Comparison of ENCODE assay signal across 1 cellular context in the genomic region with DNA sequence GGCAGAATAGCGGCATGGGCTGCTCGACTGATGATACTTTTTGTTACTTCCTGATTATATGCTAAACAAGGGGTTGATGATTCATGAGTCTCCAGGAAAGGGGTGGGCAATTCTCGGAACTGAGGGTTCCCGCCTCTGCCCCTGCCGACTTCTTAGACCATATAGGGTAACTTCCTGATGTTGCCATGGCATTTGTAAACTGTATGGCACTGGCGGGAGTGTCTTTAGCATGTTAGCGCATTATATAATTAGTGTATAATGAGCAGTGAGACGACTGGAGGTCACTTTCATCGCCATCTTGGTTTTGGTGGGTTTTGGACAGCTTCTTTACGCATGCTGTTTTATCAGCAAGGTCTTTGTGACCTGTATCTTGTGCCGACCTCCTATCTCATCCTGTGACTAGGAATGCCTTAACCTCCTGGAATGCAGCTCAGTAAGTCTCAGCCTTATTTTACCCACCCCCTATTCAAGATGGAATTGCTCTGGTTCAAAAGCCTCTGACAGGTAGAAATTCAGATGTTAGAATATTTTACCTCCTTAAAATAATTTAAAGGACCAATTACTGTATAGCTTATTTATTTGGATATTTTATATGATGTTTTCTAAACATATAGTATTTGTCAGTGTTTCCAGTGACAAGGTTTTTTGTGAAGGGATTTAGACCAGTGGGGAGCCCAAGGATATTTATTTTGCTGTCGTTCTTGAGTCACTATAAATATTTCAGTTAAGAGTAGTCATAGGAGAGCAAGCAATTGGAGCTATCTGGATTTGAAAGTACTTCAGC.
TF ChIP-seq lines count a peak whose summit lies in the region.

No MANE protein-coding gene starts in this region.

TF ChIP-seq in K562, 482 proteins besides CTCF, POLR2A, EP300 and RAD21 (continued from another document and continues in another):
- TF ChIP-seq, protein P1, sequence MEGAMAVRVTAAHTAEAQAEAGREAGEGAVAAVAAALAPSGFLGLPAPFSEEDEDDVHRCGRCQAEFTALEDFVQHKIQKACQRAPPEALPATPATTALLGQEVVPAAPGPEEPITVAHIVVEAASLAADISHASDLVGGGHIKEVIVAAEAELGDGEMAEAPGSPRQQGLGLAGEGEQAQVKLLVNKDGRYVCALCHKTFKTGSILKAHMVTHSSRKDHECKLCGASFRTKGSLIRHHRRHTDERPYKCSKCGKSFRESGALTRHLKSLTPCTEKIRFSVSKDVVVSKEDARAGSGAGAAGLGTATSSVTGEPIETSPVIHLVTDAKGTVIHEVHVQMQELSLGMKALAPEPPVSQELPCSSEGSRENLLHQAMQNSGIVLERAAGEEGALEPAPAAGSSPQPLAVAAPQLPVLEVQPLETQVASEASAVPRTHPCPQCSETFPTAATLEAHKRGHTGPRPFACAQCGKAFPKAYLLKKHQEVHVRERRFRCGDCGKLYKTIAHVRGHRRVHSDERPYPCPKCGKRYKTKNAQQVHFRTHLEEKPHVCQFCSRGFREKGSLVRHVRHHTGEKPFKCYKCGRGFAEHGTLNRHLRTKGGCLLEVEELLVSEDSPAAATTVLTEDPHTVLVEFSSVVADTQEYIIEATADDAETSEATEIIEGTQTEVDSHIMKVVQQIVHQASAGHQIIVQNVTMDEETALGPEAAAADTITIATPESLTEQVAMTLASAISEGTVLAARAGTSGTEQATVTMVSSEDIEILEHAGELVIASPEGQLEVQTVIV (CRISPR knock-in tag; IDR thresholded peaks at IDR 0.05; ENCODE audit: borderline replicate concordance): peak; percentile 81
- TF ChIP-seq SMARCB1 (IDR thresholded peaks at IDR 0.05; ENCODE audit: insufficient read length, low read depth) (no peak), LCOR (CRISPR knock-in tag; IDR thresholded peaks at IDR 0.05) (peak; percentile 92), HMG20B (CRISPR knock-in tag; IDR thresholded peaks at IDR 0.05) (0 out of 2 replicates have a peak, but pooled peaks have one; percentile 47), ARNT (IDR thresholded peaks at IDR 0.05) (peak; percentile 85; a peak in 3 of 4 replicates), ZKSCAN8 (CRISPR knock-in tag; IDR thresholded peaks at IDR 0.05) (peak; percentile 87; the same call in 1 of the 2 replicates), PHF8 (IDR thresholded peaks at IDR 0.05; ENCODE audit: borderline replicate concordance, low read length) (peak; percentile 63; the same call in 1 of the 2 replicates), E2F3 (CRISPR knock-in tag; IDR thresholded peaks at IDR 0.05) (peak; percentile 80), NFRKB (IDR thresholded peaks at IDR 0.05; ENCODE audit: low read depth) (peak; percentile 99), RBM17 (IDR thresholded peaks at IDR 0.05; ENCODE audit: borderline replicate concordance, low read depth, low read length) (no peak), NR2C1 (IDR thresholded peaks at IDR 0.05) (peak; percentile 28; the same call in 1 of the 2 replicates), NR2C1 (tag; IDR thresholded peaks at IDR 0.05) (peak; percentile 88), POU5F1 (IDR thresholded peaks at IDR 0.05; ENCODE audit: borderline replicate concordance, low read depth, low read length, partially characterized antibody) (no peak), PHB2 (IDR thresholded peaks at IDR 0.05; ENCODE audit: low read depth) (no peak), MTA3 (IDR thresholded peaks at IDR 0.05; ENCODE audit: borderline replicate concordance) (peak; percentile 86), ZNF75A (CRISPR knock-in tag; IDR thresholded peaks at IDR 0.05) (peak; percentile 70; the same call in 1 of the 2 replicates), ZNF140 (CRISPR knock-in tag; IDR thresholded peaks at IDR 0.05) (peak; percentile 40; the same call in 1 of the 2 replicates), IRF2 (CRISPR knock-in tag; IDR thresholded peaks at IDR 0.05) (no peak), ZFPM2 (CRISPR knock-in tag; IDR thresholded peaks at IDR 0.05) (0 out of 2 replicates have a peak, but pooled peaks have one; percentile 60), ZNF584 (CRISPR knock-in tag; IDR thresholded peaks at IDR 0.05; ENCODE audit: low read depth) (no peak; the same call in none of the 2 replicates), THRAP3 (IDR thresholded peaks at IDR 0.05; ENCODE audit: borderline replicate concordance) (no peak), ZNF699 (CRISPR knock-in tag; IDR thresholded peaks at IDR 0.05; ENCODE audit: insufficient replicate concordance) (peak; percentile 13), KLF6 (CRISPR knock-in tag; IDR thresholded peaks at IDR 0.05; ENCODE audit: borderline replicate concordance) (peak; percentile 96), SOX6 (IDR thresholded peaks at IDR 0.05) (peak; percentile 95), JUND (IDR thresholded peaks at IDR 0.05; ENCODE audit: borderline replicate concordance, low read depth, low read length) (peak; percentile 99), JUND (tag; IDR thresholded peaks at IDR 0.05; ENCODE audit: borderline replicate concordance, low read depth, low read length) (peak; percentile 99; the same call in 2 of the 3 replicates), CREB1 (IDR thresholded peaks at IDR 0.05) (peak; percentile 40; the same call in 1 of the 2 replicates), CREB1 (CRISPR knock-in tag; IDR thresholded peaks at IDR 0.05) (peak; percentile 35; the same call in 1 of the 2 replicates), KDM2B (CRISPR knock-in tag; IDR thresholded peaks at IDR 0.05) (peak; percentile 71), NFIC (IDR thresholded peaks at IDR 0.05) (no peak; the same call in 1 of the 2 replicates), RBFOX2 (IDR thresholded peaks at IDR 0.05; ENCODE audit: low read depth, low read length) (peak; percentile 79), HEY1 (CRISPR knock-in tag; IDR thresholded peaks at IDR 0.05; ENCODE audit: borderline replicate concordance) (peak; percentile 93), GTF2F1 (IDR thresholded peaks at IDR 0.05; ENCODE audit: low read depth, low read length) (peak; percentile 85), ZBTB7A (IDR thresholded peaks at IDR 0.05; ENCODE audit: borderline replicate concordance, control insufficient read depth, low read depth, low read length) (no peak), BHLHE40 (IDR thresholded peaks at IDR 0.05; ENCODE audit: low read length) (peak; percentile 78), POLR2B (IDR thresholded peaks at IDR 0.05; ENCODE audit: low read depth, partially characterized antibody) (peak; percentile 92), SP1 (CRISPR knock-in tag; IDR thresholded peaks at IDR 0.05) (peak; percentile 85), CTBP1 (IDR thresholded peaks at IDR 0.05; ENCODE audit: borderline replicate concordance) (peak; percentile 78), SRF (CRISPR knock-in tag; IDR thresholded peaks at IDR 0.05) (peak; percentile 100), ZNF23 (CRISPR knock-in tag; IDR thresholded peaks at IDR 0.05) (peak; percentile 79; the same call in 1 of the 2 replicates), POLR2H (tag; IDR thresholded peaks at IDR 0.05; ENCODE audit: low read depth) (peak; percentile 97), KLF16 (IDR thresholded peaks at IDR 0.05) (0 out of 2 replicates have a peak, but pooled peaks have one; percentile 7), CC2D1A (IDR thresholded peaks at IDR 0.05) (peak; percentile 12; the same call in 1 of the 2 replicates), ADNP (tag; IDR thresholded peaks at IDR 0.05) (peak; percentile 49; the same call in 1 of the 2 replicates), POLR2G (IDR thresholded peaks at IDR 0.05; ENCODE audit: low read depth, low read length) (peak; percentile 72), NBN (IDR thresholded peaks at IDR 0.05; ENCODE audit: low read depth) (peak; percentile 83; the same call in 1 of the 2 replicates), SP2 (IDR thresholded peaks at IDR 0.05; ENCODE audit: extremely low read depth, low read depth, low read length, poor library complexity, severe bottlenecking) (no peak)
- TF ChIP-seq, protein P2, sequence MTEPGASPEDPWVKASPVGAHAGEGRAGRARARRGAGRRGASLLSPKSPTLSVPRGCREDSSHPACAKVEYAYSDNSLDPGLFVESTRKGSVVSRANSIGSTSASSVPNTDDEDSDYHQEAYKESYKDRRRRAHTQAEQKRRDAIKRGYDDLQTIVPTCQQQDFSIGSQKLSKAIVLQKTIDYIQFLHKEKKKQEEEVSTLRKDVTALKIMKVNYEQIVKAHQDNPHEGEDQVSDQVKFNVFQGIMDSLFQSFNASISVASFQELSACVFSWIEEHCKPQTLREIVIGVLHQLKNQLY (CRISPR knock-in tag; conservative IDR thresholded peaks at IDR 0.05): no peak
- TF ChIP-seq, protein P3, sequence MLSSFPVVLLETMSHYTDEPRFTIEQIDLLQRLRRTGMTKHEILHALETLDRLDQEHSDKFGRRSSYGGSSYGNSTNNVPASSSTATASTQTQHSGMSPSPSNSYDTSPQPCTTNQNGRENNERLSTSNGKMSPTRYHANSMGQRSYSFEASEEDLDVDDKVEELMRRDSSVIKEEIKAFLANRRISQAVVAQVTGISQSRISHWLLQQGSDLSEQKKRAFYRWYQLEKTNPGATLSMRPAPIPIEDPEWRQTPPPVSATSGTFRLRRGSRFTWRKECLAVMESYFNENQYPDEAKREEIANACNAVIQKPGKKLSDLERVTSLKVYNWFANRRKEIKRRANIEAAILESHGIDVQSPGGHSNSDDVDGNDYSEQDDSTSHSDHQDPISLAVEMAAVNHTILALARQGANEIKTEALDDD (IDR thresholded peaks at IDR 0.05): peak; percentile 75
- TF ChIP-seq, protein P4, sequence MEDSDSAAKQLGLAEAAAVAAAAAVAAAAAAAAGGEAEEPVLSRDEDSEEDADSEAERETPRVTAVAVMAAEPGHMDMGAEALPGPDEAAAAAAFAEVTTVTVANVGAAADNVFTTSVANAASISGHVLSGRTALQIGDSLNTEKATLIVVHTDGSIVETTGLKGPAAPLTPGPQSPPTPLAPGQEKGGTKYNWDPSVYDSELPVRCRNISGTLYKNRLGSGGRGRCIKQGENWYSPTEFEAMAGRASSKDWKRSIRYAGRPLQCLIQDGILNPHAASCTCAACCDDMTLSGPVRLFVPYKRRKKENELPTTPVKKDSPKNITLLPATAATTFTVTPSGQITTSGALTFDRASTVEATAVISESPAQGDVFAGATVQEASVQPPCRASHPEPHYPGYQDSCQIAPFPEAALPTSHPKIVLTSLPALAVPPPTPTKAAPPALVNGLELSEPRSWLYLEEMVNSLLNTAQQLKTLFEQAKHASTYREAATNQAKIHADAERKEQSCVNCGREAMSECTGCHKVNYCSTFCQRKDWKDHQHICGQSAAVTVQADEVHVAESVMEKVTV (CRISPR knock-in tag; IDR thresholded peaks at IDR 0.05): peak; percentile 70
- TF ChIP-seq, protein P5, sequence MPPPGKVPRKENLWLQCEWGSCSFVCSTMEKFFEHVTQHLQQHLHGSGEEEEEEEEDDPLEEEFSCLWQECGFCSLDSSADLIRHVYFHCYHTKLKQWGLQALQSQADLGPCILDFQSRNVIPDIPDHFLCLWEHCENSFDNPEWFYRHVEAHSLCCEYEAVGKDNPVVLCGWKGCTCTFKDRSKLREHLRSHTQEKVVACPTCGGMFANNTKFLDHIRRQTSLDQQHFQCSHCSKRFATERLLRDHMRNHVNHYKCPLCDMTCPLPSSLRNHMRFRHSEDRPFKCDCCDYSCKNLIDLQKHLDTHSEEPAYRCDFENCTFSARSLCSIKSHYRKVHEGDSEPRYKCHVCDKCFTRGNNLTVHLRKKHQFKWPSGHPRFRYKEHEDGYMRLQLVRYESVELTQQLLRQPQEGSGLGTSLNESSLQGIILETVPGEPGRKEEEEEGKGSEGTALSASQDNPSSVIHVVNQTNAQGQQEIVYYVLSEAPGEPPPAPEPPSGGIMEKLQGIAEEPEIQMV (tag; conservative IDR thresholded peaks at IDR 0.05; ENCODE audit: low read depth): peak; percentile 85
- TF ChIP-seq, protein P6, sequence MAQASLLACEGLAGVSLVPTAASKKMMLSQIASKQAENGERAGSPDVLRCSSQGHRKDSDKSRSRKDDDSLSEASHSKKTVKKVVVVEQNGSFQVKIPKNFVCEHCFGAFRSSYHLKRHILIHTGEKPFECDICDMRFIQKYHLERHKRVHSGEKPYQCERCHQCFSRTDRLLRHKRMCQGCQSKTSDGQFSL (CRISPR knock-in tag; IDR thresholded peaks at IDR 0.05): no peak
- TF ChIP-seq, protein P6 (tag; IDR thresholded peaks at IDR 0.05): peak; percentile 37 to 92; a peak in 3 of 4 replicates
- TF ChIP-seq, protein P7, sequence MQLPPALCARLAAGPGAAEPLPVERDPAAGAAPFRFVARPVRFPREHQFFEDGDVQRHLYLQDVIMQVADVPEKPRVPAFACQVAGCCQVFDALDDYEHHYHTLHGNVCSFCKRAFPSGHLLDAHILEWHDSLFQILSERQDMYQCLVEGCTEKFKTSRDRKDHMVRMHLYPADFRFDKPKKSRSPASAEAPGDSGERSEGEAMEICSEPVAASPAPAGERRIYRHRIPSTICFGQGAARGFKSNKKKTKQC (CRISPR knock-in tag; IDR thresholded peaks at IDR 0.05): no peak
- TF ChIP-seq, protein P8, sequence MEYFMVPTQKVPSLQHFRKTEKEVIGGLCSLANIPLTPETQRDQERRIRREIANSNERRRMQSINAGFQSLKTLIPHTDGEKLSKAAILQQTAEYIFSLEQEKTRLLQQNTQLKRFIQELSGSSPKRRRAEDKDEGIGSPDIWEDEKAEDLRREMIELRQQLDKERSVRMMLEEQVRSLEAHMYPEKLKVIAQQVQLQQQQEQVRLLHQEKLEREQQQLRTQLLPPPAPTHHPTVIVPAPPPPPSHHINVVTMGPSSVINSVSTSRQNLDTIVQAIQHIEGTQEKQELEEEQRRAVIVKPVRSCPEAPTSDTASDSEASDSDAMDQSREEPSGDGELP (CRISPR knock-in tag; IDR thresholded peaks at IDR 0.05; ENCODE audit: borderline replicate concordance): peak; percentile 24; the same call in 1 of the 2 replicates
- TF ChIP-seq, protein P9, sequence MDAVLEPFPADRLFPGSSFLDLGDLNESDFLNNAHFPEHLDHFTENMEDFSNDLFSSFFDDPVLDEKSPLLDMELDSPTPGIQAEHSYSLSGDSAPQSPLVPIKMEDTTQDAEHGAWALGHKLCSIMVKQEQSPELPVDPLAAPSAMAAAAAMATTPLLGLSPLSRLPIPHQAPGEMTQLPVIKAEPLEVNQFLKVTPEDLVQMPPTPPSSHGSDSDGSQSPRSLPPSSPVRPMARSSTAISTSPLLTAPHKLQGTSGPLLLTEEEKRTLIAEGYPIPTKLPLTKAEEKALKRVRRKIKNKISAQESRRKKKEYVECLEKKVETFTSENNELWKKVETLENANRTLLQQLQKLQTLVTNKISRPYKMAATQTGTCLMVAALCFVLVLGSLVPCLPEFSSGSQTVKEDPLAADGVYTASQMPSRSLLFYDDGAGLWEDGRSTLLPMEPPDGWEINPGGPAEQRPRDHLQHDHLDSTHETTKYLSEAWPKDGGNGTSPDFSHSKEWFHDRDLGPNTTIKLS (IDR thresholded peaks at IDR 0.05; ENCODE audit: borderline replicate concordance, low read depth): peak; percentile 70; the same call in 1 of the 2 replicates
